25 cellular contexts compared by ENCODE assay signal in genomic region chr6:4972438-4972837, GRCh38.
"Had no signal": no experiment of that assay in that cellular context is flagged by ENCODE, and none has a peak within 500 bp of the region (broad histone marks: within the 10 kb centered on the region; RNA-seq: fewer than 3 reads in every experiment).

No MANE protein-coding gene starts in this region.

- H3K27ac Mint-ChIP-seq: mesothelial cell of epicardium; naive B cell; natural killer cell; progenitor cell of endocrine pancreas; stimulated activated memory B cell treated with anti-CD40 and anti-IgM and Interleukin-4, amounts not matched to agents 10 μg/mL and 1 μg/mL and 100 μg/mL, for 72 hours; type B pancreatic cell had no signal

- ATAC-seq: left cardiac atrium; left lobe of liver; left ventricle myocardium superior; stimulated activated naive CD8-positive, alpha-beta T cell treated with anti-CD3 and anti-CD28 coated beads, Interleukin-15, amount 100 ng/mL, for 72 hours had no signal

- H3K4me3 Mint-ChIP-seq: mesothelial cell of epicardium; naive B cell; natural killer cell; neural crest cell; stimulated activated memory B cell treated with anti-CD40 and anti-IgM and Interleukin-4, amounts not matched to agents 10 μg/mL and 1 μg/mL and 100 μg/mL, for 72 hours; stimulated activated naive CD8-positive, alpha-beta T cell treated with anti-CD3 and anti-CD28 coated beads, Interleukin-15, amount 100 ng/mL, for 72 hours; type B pancreatic cell had no signal

- H3K4me1 Mint-ChIP-seq: naive B cell; natural killer cell; stimulated activated memory B cell treated with anti-CD40 and anti-IgM and Interleukin-4, amounts not matched to agents 10 μg/mL and 1 μg/mL and 100 μg/mL, for 72 hours; stimulated activated naive CD8-positive, alpha-beta T cell treated with anti-CD3 and anti-CD28 coated beads, Interleukin-15, amount 100 ng/mL, for 72 hours had no signal

- H3K27me3 Mint-ChIP-seq: type B pancreatic cell had no signal

- H3K9me3 Mint-ChIP-seq: type B pancreatic cell had no signal

- DNase-seq: hippocampal formation; kidney glomerular epithelial cell; left cardiac atrium; left ventricle myocardium superior; mammary epithelial cell; mesenchymal stem cell; naive B cell; natural killer cell; occipital lobe; ovary; right lobe of liver; stimulated activated CD4-positive, alpha-beta T cell treated with anti-CD3 and anti-CD28 coated beads, Interleukin-1b, Interleukin-23, amount 100 ng/mL, for 48 hours; stimulated activated CD4-positive, alpha-beta T cell treated with anti-CD3 and anti-CD28 coated beads, Interleukin-2, amount 100 ng/mL, for 48 hours; stimulated activated CD4-positive, alpha-beta T cell treated with anti-CD3 and anti-CD28 coated beads, Interleukin-4, amount 100 ng/mL, for 4 hours; stimulated activated CD8-positive, alpha-beta memory T cell treated with anti-CD3 and anti-CD28 coated beads, Interleukin-4, amount 100 ng/mL, for 48 hours; stimulated activated naive CD4-positive, alpha-beta T cell treated with Interleukin-2 at 50 U/mL for 16 hours; stimulated activated naive CD8-positive, alpha-beta T cell treated with anti-CD3 and anti-CD28 coated beads, Interleukin-15, amount 100 ng/mL, for 72 hours; substantia nigra; uterus had no signal

- H3K36me3 Mint-ChIP-seq: natural killer cell, type B pancreatic cell had no signal
